ENCODE assay signal across 1 cellular context in genomic region chr1:54542120-54542961, GRCh38.
TF ChIP-seq lines count a peak whose summit lies in the region.

No MANE protein-coding gene starts in this region.

TF ChIP-seq in K562, 482 proteins besides CTCF, POLR2A, EP300 and RAD21 (continued from another document and continues in another):
- TF ChIP-seq SIN3B (IDR thresholded peaks at IDR 0.05; ENCODE audit: low read depth), result no peak
- no peak for TF ChIP-seq SMARCC2 (IDR thresholded peaks at IDR 0.05; ENCODE audit: low read depth)
- no peak for TF ChIP-seq MCM7 (IDR thresholded peaks at IDR 0.05)
- TF ChIP-seq RBBP5 (IDR thresholded peaks at IDR 0.05; ENCODE audit: borderline replicate concordance, insufficient read depth, low read length, poor library complexity, severe bottlenecking), result no peak
- TF ChIP-seq MAFK (IDR thresholded peaks at IDR 0.05; ENCODE audit: low read length), result no peak
- 0 out of 2 replicates have a peak, but pooled peaks have one; percentile 28 for TF ChIP-seq SMARCE1 (IDR thresholded peaks at IDR 0.05)
- TF ChIP-seq KAT7 (CRISPR knock-in tag; IDR thresholded peaks at IDR 0.05; ENCODE audit: borderline replicate concordance), result no peak
- TF ChIP-seq KLF16 (IDR thresholded peaks at IDR 0.05), result no peak
- TF ChIP-seq BDP1 (IDR thresholded peaks at IDR 0.05; ENCODE audit: insufficient read depth, insufficient read length), result no peak
- TF ChIP-seq YY1 (IDR thresholded peaks at IDR 0.05; ENCODE audit: borderline replicate concordance in 1 of 3, control insufficient read depth in 1 of 3, extremely low read depth in 1 of 3, insufficient read depth in 3 of 3, insufficient read length in 1 of 3, insufficient replicate concordance in 2 of 3, low read depth in 1 of 3, low read length in 2 of 3), result no peak
- no peak for TF ChIP-seq ZHX1 (conservative IDR thresholded peaks at IDR 0.05; ENCODE audit: low read length)
- TF ChIP-seq ADNP (tag; IDR thresholded peaks at IDR 0.05), result no peak
- no peak for TF ChIP-seq ZNF354B (CRISPR knock-in tag; IDR thresholded peaks at IDR 0.05)
- TF ChIP-seq ZBTB17 (CRISPR knock-in tag; IDR thresholded peaks at IDR 0.05), result no peak
- no peak for TF ChIP-seq NR2F6 (CRISPR knock-in tag; IDR thresholded peaks at IDR 0.05)
- no peak for TF ChIP-seq ZNF407 (IDR thresholded peaks at IDR 0.05; ENCODE audit: low read depth)
- TF ChIP-seq ZNF175 (CRISPR knock-in tag; IDR thresholded peaks at IDR 0.05; ENCODE audit: low read depth), result no peak
- no peak for TF ChIP-seq CBX3 (IDR thresholded peaks at IDR 0.05; ENCODE audit: borderline replicate concordance in 1 of 2, low read length in 2 of 2)
- no peak for TF ChIP-seq BRF2 (IDR thresholded peaks at IDR 0.05; ENCODE audit: borderline replicate concordance, insufficient read depth, insufficient read length)
- no peak for TF ChIP-seq SAP30 (IDR thresholded peaks at IDR 0.05; ENCODE audit: borderline replicate concordance, insufficient read depth, low read depth, low read length, poor library complexity, severe bottlenecking)
- TF ChIP-seq ZNF280A (IDR thresholded peaks at IDR 0.05; ENCODE audit: low read depth, partially characterized antibody), result no peak
- no peak for TF ChIP-seq RAD51 (IDR thresholded peaks at IDR 0.05; ENCODE audit: borderline replicate concordance, low read depth)
- no peak for TF ChIP-seq ZNF143 (CRISPR knock-in tag; IDR thresholded peaks at IDR 0.05)
- TF ChIP-seq TRIM25 (IDR thresholded peaks at IDR 0.05; ENCODE audit: borderline replicate concordance), result no peak
- TF ChIP-seq DPF2 (IDR thresholded peaks at IDR 0.05), result no peak
- TF ChIP-seq BMI1 (IDR thresholded peaks at IDR 0.05; ENCODE audit: low read length), result no peak
- TF ChIP-seq TEAD1 (CRISPR knock-in tag; IDR thresholded peaks at IDR 0.05), result peak in 1 of 2 experiments; percentile 83; a peak in 1 of 4 replicates
- TF ChIP-seq ZNF146 (CRISPR knock-in tag; IDR thresholded peaks at IDR 0.05; ENCODE audit: unreplicated experiment), result no peak
- TF ChIP-seq SIN3A (IDR thresholded peaks at IDR 0.05; ENCODE audit: borderline replicate concordance in 2 of 2, control insufficient read depth in 1 of 2, low read depth in 2 of 2, low read length in 2 of 2), result no peak
- no peak for TF ChIP-seq PKNOX1 (IDR thresholded peaks at IDR 0.05)
- TF ChIP-seq SOX6 (IDR thresholded peaks at IDR 0.05), result no peak
- peak; percentile 5; the same call in 1 of the 2 replicates for TF ChIP-seq REST (CRISPR knock-in tag; IDR thresholded peaks at IDR 0.05; ENCODE audit: low read depth)
